ENCODE assay signal across 1 cellular context in the genomic region with DNA sequence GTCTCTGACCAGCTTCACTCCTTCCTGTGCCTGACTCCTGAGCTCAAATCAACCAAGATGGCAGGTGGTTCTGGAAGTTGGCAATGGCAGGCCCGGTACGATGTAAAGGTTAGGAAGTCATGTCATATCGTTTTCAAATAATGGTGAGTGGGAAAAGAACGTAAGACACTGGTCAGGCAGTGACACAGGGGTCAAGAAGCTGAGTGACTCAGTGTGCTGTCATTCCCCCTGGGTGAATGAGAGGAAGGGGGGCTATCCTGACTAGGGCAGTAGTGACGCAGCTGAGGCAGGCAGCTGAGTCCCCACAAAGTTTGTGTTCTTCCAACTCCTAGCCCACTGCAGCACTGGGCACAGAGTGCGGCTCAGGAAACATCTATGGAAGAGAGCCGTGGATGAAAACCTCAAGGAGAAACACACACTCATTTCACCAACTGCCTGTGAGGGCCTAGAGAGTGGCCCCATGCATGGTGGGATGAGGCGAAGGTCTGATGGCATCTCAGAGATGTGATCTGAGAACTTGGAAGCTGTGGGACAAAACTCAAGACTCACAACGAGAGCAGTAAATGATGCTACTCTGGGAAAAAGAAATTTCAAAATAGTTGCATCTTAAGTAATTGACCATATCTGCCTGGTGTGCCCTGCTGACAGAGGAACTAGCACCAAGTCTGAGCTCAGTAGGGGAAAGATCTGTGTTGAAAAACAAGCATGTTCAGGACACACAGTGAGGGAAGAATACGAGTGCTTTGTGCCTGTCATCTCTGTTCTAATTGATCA.
TF ChIP-seq lines count a peak whose summit lies in the region.

No MANE protein-coding gene starts in this region.

TF ChIP-seq in SK-N-SH, 30 proteins besides CTCF, POLR2A, EP300 and RAD21 (continued from another document):
- TF ChIP-seq, protein P1, sequence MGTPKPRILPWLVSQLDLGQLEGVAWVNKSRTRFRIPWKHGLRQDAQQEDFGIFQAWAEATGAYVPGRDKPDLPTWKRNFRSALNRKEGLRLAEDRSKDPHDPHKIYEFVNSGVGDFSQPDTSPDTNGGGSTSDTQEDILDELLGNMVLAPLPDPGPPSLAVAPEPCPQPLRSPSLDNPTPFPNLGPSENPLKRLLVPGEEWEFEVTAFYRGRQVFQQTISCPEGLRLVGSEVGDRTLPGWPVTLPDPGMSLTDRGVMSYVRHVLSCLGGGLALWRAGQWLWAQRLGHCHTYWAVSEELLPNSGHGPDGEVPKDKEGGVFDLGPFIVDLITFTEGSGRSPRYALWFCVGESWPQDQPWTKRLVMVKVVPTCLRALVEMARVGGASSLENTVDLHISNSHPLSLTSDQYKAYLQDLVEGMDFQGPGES (IDR thresholded peaks at IDR 0.05; ENCODE audit: low read depth, low read length) = no peak
- TF ChIP-seq POLR2AphosphoS5 (IDR thresholded peaks at IDR 0.05; ENCODE audit: low read depth, low read length) = peak; percentile 79; the same call in 1 of the 2 replicates
- no peak; the same call in 1 of the 2 replicates for TF ChIP-seq SIN3A (IDR thresholded peaks at IDR 0.05; ENCODE audit: borderline replicate concordance, low read depth, low read length)
- no peak for TF ChIP-seq NRF1 (IDR thresholded peaks at IDR 0.05; ENCODE audit: low read depth, low read length)
- no peak for TF ChIP-seq FOXJ3 (CRISPR knock-in tag; IDR thresholded peaks at IDR 0.05)
- TF ChIP-seq, protein P2, sequence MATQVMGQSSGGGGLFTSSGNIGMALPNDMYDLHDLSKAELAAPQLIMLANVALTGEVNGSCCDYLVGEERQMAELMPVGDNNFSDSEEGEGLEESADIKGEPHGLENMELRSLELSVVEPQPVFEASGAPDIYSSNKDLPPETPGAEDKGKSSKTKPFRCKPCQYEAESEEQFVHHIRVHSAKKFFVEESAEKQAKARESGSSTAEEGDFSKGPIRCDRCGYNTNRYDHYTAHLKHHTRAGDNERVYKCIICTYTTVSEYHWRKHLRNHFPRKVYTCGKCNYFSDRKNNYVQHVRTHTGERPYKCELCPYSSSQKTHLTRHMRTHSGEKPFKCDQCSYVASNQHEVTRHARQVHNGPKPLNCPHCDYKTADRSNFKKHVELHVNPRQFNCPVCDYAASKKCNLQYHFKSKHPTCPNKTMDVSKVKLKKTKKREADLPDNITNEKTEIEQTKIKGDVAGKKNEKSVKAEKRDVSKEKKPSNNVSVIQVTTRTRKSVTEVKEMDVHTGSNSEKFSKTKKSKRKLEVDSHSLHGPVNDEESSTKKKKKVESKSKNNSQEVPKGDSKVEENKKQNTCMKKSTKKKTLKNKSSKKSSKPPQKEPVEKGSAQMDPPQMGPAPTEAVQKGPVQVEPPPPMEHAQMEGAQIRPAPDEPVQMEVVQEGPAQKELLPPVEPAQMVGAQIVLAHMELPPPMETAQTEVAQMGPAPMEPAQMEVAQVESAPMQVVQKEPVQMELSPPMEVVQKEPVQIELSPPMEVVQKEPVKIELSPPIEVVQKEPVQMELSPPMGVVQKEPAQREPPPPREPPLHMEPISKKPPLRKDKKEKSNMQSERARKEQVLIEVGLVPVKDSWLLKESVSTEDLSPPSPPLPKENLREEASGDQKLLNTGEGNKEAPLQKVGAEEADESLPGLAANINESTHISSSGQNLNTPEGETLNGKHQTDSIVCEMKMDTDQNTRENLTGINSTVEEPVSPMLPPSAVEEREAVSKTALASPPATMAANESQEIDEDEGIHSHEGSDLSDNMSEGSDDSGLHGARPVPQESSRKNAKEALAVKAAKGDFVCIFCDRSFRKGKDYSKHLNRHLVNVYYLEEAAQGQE (IDR thresholded peaks at IDR 0.05; ENCODE audit: low read depth, low read length) = no peak; the same call in none of the 2 replicates
